In genomic region chr17:3669548-3669947, GRCh38 we compare ENCODE assay signal across 1 cellular context.
TF ChIP-seq lines count a peak whose summit lies in the region.

No MANE protein-coding gene starts in this region.

TF ChIP-seq in H1, 55 proteins besides CTCF, POLR2A, EP300 and RAD21:
- TF ChIP-seq TAF1 (IDR thresholded peaks at IDR 0.05; ENCODE audit: low read depth, low read length) = no peak
- no peak for TF ChIP-seq CHD2 (IDR thresholded peaks at IDR 0.05; ENCODE audit: low read length)
- no peak for TF ChIP-seq RFX5 (IDR thresholded peaks at IDR 0.05; ENCODE audit: borderline replicate concordance, low read depth, low read length)
- TF ChIP-seq EGR1 (IDR thresholded peaks at IDR 0.05; ENCODE audit: borderline replicate concordance, low read depth, low read length) = no peak
- no peak for TF ChIP-seq PHF8 (conservative IDR thresholded peaks at IDR 0.05; ENCODE audit: low read depth, low read length)
- TF ChIP-seq BCL11A (IDR thresholded peaks at IDR 0.05; ENCODE audit: low read depth in 2 of 2, low read length in 2 of 2) = no peak
- TF ChIP-seq NANOG (IDR thresholded peaks at IDR 0.05; ENCODE audit: insufficient read depth, low read depth, low read length, poor library complexity, severe bottlenecking) = no peak
- TF ChIP-seq RNF2 (IDR thresholded peaks at IDR 0.05; ENCODE audit: borderline replicate concordance, low read depth, low read length, missing control alignments, poor library complexity, severe bottlenecking) = no peak
